ENCODE assay signal across 11 cellular contexts in the genomic region with DNA sequence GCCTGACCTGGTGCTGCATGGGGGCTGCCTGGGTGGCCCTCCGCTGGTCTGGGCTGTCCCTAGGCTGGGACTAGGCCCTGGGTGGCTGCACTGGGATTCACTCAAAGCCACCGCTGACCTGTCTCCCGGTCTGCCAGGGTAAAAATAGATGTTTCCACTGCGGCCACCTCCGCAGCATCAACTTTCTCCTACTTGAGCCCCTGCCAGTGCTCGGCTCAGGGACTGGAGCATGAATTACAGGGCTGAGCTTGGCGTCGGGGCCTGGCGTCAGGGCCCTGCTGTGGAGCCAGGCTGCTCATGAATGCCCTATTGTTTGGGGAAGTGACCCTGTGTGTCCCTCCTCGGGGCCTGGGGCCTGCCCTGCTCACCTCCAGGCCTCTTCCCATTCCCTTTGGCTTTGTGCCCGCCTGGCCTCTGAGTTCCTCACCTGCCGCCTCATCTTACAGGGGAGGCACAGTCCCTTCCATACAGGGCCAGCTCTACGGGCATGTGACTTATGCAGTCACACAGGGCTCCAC.
DNase-seq lines count a peak whose midpoint lies in the region; ATAC-seq and TF ChIP-seq lines count a peak whose summit lies in the region.
"Had no signal": no experiment of that assay in that cellular context is flagged by ENCODE, and none has a peak within 500 bp of the region (broad histone marks: within the 10 kb centered on the region; RNA-seq: fewer than 3 reads in every experiment).

No MANE protein-coding gene starts in this region.

- no peak for TF ChIP-seq POLR2A in suprapubic skin (IDR thresholded peaks at IDR 0.05)

- H3K9me3 ChIP-seq in NT2/D1 (ENCODE audit: insufficient read depth, low read length), result no peaks in the 10 kb centered on the region
- H3K9me3 ChIP-seq in suprapubic skin, result no peaks in the 10 kb centered on the region

- no peak overlapping the region for H3K4me3 ChIP-seq in NT2/D1 (ENCODE audit: insufficient read length, low read depth)
- no peak overlapping the region for H3K4me3 ChIP-seq in suprapubic skin
- H3K4me3 ChIP-seq: lung had no signal

- H3K27me3 ChIP-seq in NT2/D1 (ENCODE audit: insufficient read depth, insufficient read length) (no peaks in the 10 kb centered on the region), suprapubic skin (no peaks in the 10 kb centered on the region)

- H3K36me3 ChIP-seq in NT2/D1 (ENCODE audit: insufficient read depth, insufficient read length, low read length) (no peaks in the 10 kb centered on the region), suprapubic skin (no peaks in the 10 kb centered on the region)

- ATAC-seq in HG02588 (IDR thresholded peaks at IDR 0.05; ENCODE audit: unreplicated experiment), result no peak
- ATAC-seq in GM18870 (IDR thresholded peaks at IDR 0.05; ENCODE audit: unreplicated experiment), result no peak
- ATAC-seq in GM21529 (IDR thresholded peaks at IDR 0.05; ENCODE audit: unreplicated experiment), result no peak

- peak overlapping the region; percentile 8 for H3K9ac ChIP-seq in NT2/D1 (ENCODE audit: insufficient read length, low read depth)

- no peak for TF ChIP-seq CTCF in suprapubic skin (IDR thresholded peaks at IDR 0.05)

- H3K27ac ChIP-seq in suprapubic skin, result no peak overlapping the region
- H3K27ac ChIP-seq: epithelial cell of prostate had no signal

- DNase-seq in NT2/D1 (ENCODE audit: low read depth, low spot score), result no peak
- peak; percentile 20 for DNase-seq in fibroblast of gingiva (ENCODE audit: low read depth)
- DNase-seq in mesenteric fat pad (ENCODE audit: low spot score), result peak; percentile 90
- peak; percentile 65 to 75 for DNase-seq in suprapubic skin (ENCODE audit: low spot score in 2 of 2)
- DNase-seq in AML-193 (lab: John Stamatoyannopoulos, UW), result no peak
- DNase-seq: activated naive CD4-positive, alpha-beta T cell treated with anti-CD3 and anti-CD28 coated beads for 36 hours had no signal

- peaks cover 14% of the 10 kb centered on the region for H3K4me1 ChIP-seq in NT2/D1 (ENCODE audit: insufficient read depth, insufficient read length)
- H3K4me1 ChIP-seq in suprapubic skin, result peaks cover 22% of the 10 kb centered on the region

- WGBS in suprapubic skin, result 74% methylated on average over 9 of the region's 13 CpGs

- no peak for TF ChIP-seq EP300 in suprapubic skin (IDR thresholded peaks at IDR 0.05)

Comparison
In these comparisons a context has a peak if more than half of its experiments do, and no peak if none do; other contexts are left out.
1. DNase-seq: peak in fibroblast of gingiva (single experiment), mesenteric fat pad (single experiment) and suprapubic skin (2 of 2); none in NT2/D1 (single experiment) and AML-193 (0 of 2).